In the genomic region with DNA sequence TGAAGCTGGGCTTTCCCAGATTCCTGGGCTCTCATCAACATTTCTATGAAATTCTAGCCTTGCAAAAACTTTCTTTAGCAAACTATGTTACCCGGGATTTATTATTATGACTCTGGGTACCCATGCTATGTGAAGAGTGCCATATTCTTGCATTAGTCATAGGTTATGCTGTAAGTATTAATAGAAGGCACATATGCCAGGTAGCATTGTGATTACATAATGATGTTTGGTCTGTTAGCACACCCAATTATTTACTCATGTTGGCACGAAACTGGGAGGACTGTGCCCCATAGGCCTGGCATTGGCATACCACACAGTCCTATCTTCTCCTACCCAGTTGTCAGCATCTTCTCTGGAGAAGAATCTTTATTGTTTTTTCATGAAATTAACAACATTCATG, we compare ENCODE assay signal across 22 cellular contexts.
"Had no signal": no experiment of that assay in that cellular context is flagged by ENCODE, and none has a peak within 500 bp of the region (broad histone marks: within the 10 kb centered on the region; RNA-seq: fewer than 3 reads in every experiment).

No MANE protein-coding gene starts in this region.

- H3K9me3 ChIP-seq: esophagus squamous epithelium, mucosa of descending colon, pancreas, prostate gland, right lobe of liver, testis, upper lobe of right lung had no signal

- H3K4me1 ChIP-seq: esophagus squamous epithelium, pancreas, prostate gland, right lobe of liver, spleen, testis, tibial nerve, upper lobe of right lung had no signal

- H3K4me3 ChIP-seq: dorsolateral prefrontal cortex, esophagus squamous epithelium, mucosa of descending colon, pancreas, prostate gland, right lobe of liver, spleen, testis, tibial nerve, upper lobe of right lung had no signal

- H3K36me3 ChIP-seq: esophagus squamous epithelium, pancreas, prostate gland, right lobe of liver, spleen, tibial nerve, upper lobe of right lung had no signal

- DNase-seq: cortex of kidney; dorsolateral prefrontal cortex; effector CD8-positive, alpha-beta T cell; esophagus squamous epithelium; foreskin fibroblast; immature natural killer cell; left cardiac atrium; mucosa of descending colon; naive thymus-derived CD8-positive, alpha-beta T cell; nucleus accumbens; pancreas; retina; spleen; stimulated activated CD4-positive, alpha-beta T cell treated with anti-CD3 and anti-CD28 coated beads, Interleukin-15, amount 100 ng/mL, for 24 hours; stimulated activated CD4-positive, alpha-beta T cell treated with anti-CD3 and anti-CD28 coated beads, Interleukin-1b, Interleukin-23, amount 100 ng/mL, for 48 hours; stimulated activated CD4-positive, alpha-beta T cell treated with anti-CD3 and anti-CD28 coated beads, Interleukin-4, amount 100 ng/mL, for 24 hours; testis; upper lobe of right lung had no signal

- H3K27me3 ChIP-seq: dorsolateral prefrontal cortex, esophagus squamous epithelium, pancreas, right lobe of liver, spleen, testis, tibial nerve, upper lobe of right lung had no signal

- H3K27ac ChIP-seq: dorsolateral prefrontal cortex, esophagus squamous epithelium, pancreas, prostate gland, right lobe of liver, spleen, testis, tibial nerve, upper lobe of right lung had no signal

- ATAC-seq: left cardiac atrium; mucosa of descending colon; naive thymus-derived CD8-positive, alpha-beta T cell; pancreas; stimulated activated memory B cell treated with anti-CD40 and anti-IgM and Interleukin-4, amounts not matched to agents 10 μg/mL and 1 μg/mL and 100 μg/mL, for 72 hours; upper lobe of right lung had no signal
